Comparison of ENCODE assay signal across 29 cellular contexts in genomic region chr3:154193174-154193573, GRCh38.
"Had no signal": no experiment of that assay in that cellular context is flagged by ENCODE, and none has a peak within 500 bp of the region (broad histone marks: within the 10 kb centered on the region; RNA-seq: fewer than 3 reads in every experiment).

No MANE protein-coding gene starts in this region.

- H3K4me3 ChIP-seq: gastrocnemius medialis, hepatocyte, pancreas, prostate gland, sigmoid colon, stomach, thyroid gland, upper lobe of left lung, vagina had no signal

- H3K36me3 Mint-ChIP-seq: activated CD4-positive, alpha-beta memory T cell treated with anti-CD3 and anti-CD28 coated beads for 36 hours; memory B cell; naive thymus-derived CD8-positive, alpha-beta T cell; stimulated activated naive B cell treated with anti-CD40 and anti-IgM and Interleukin-4, amounts not matched to agents 10 μg/mL and 1 μg/mL and 100 μg/mL, for 72 hours had no signal

- H3K4me3 Mint-ChIP-seq: activated CD4-positive, alpha-beta memory T cell treated with anti-CD3 and anti-CD28 coated beads for 36 hours; activated CD4-positive, alpha-beta T cell treated with anti-CD3 and anti-CD28 coated beads, Interleukin-2, amount 10 ng/mL, durations not matched to agents 24 days and 14 days; activated T-cell treated with anti-CD3 and anti-CD28 coated beads, Interleukin-2, amount 50 U/mL, for 4 hours; activated T-helper 17 cell treated with anti-CD3 and anti-CD28 coated beads, Interleukin-2, amount 50 U/mL, for 72 hours; memory B cell; naive thymus-derived CD8-positive, alpha-beta T cell; neural crest cell; stimulated activated naive B cell treated with anti-CD40 and anti-IgM and Interleukin-4, amounts not matched to agents 10 μg/mL and 1 μg/mL and 100 μg/mL, for 72 hours had no signal

- H3K4me1 ChIP-seq: gastrocnemius medialis, pancreas, prostate gland, stomach, thyroid gland, upper lobe of left lung, vagina had no signal

- DNase-seq: activated CD4-positive, alpha-beta memory T cell treated with anti-CD3 and anti-CD28 coated beads for 36 hours; activated CD4-positive, alpha-beta T cell treated with anti-CD3 and anti-CD28 coated beads, Interleukin-2, amount 10 ng/mL, durations not matched to agents 24 days and 14 days; activated CD4-positive, CD25-positive, alpha-beta regulatory T cell treated with anti-CD3 and anti-CD28 coated beads, Interleukin-2, amount 50 U/mL, for 72 hours; activated gamma-delta T cell treated with Interleukin-2 at 50 U/mL for 16 hours; activated naive CD4-positive, alpha-beta T cell treated with anti-CD3 and anti-CD28 coated beads, Interleukin-2, amount 50 U/mL, for 16 hours; activated T-cell treated with anti-CD3 and anti-CD28 coated beads, Interleukin-2, amount 50 U/mL, for 4 hours; amygdala; caudate nucleus; gastrocnemius medialis; kidney; left colon; midbrain; naive thymus-derived CD8-positive, alpha-beta T cell; nucleus accumbens; pancreas; sigmoid colon; stimulated activated CD4-positive, alpha-beta T cell treated with anti-CD3 and anti-CD28 coated beads, Interleukin-15, amount 100 ng/mL, for 24 hours; stimulated activated CD4-positive, alpha-beta T cell treated with anti-CD3 and anti-CD28 coated beads, Interleukin-2, amount 100 ng/mL, for 24 hours; stimulated activated naive B cell treated with anti-CD40 and anti-IgM and Interleukin-4, amounts not matched to agents 10 μg/mL and 1 μg/mL and 100 μg/mL, for 72 hours; stomach; T-helper 2 cell; thyroid gland; upper lobe of left lung had no signal

- H3K36me3 ChIP-seq: gastrocnemius medialis, prostate gland, thyroid gland had no signal

- H3K9me3 ChIP-seq: gastrocnemius medialis, pancreas, prostate gland, sigmoid colon, stomach, thyroid gland, upper lobe of left lung, vagina had no signal

- H3K9me3 Mint-ChIP-seq: activated CD4-positive, alpha-beta memory T cell treated with anti-CD3 and anti-CD28 coated beads for 36 hours; activated CD4-positive, alpha-beta T cell treated with anti-CD3 and anti-CD28 coated beads, Interleukin-2, amount 10 ng/mL, durations not matched to agents 24 days and 14 days; activated T-cell treated with anti-CD3 and anti-CD28 coated beads, Interleukin-2, amount 50 U/mL, for 4 hours; activated T-helper 17 cell treated with anti-CD3 and anti-CD28 coated beads, Interleukin-2, amount 50 U/mL, for 72 hours; memory B cell; naive thymus-derived CD8-positive, alpha-beta T cell; neural crest cell; stimulated activated naive B cell treated with anti-CD40 and anti-IgM and Interleukin-4, amounts not matched to agents 10 μg/mL and 1 μg/mL and 100 μg/mL, for 72 hours had no signal

- H3K4me1 Mint-ChIP-seq: activated CD4-positive, alpha-beta T cell treated with anti-CD3 and anti-CD28 coated beads, Interleukin-2, amount 10 ng/mL, durations not matched to agents 24 days and 14 days; activated T-helper 17 cell treated with anti-CD3 and anti-CD28 coated beads, Interleukin-2, amount 50 U/mL, for 72 hours; neural crest cell had no signal

- H3K27ac Mint-ChIP-seq: activated CD4-positive, alpha-beta memory T cell treated with anti-CD3 and anti-CD28 coated beads for 36 hours; activated CD4-positive, alpha-beta T cell treated with anti-CD3 and anti-CD28 coated beads, Interleukin-2, amount 10 ng/mL, durations not matched to agents 24 days and 14 days; activated T-helper 17 cell treated with anti-CD3 and anti-CD28 coated beads, Interleukin-2, amount 50 U/mL, for 72 hours; memory B cell; naive thymus-derived CD8-positive, alpha-beta T cell; stimulated activated naive B cell treated with anti-CD40 and anti-IgM and Interleukin-4, amounts not matched to agents 10 μg/mL and 1 μg/mL and 100 μg/mL, for 72 hours had no signal

- ATAC-seq: activated T-cell treated with anti-CD3 and anti-CD28 coated beads, Interleukin-2, amount 50 U/mL, for 4 hours; activated T-helper 17 cell treated with anti-CD3 and anti-CD28 coated beads, Interleukin-2, amount 50 U/mL, for 72 hours; gastrocnemius medialis; left colon; naive thymus-derived CD8-positive, alpha-beta T cell; pancreas; stimulated activated naive B cell treated with anti-CD40 and anti-IgM and Interleukin-4, amounts not matched to agents 10 μg/mL and 1 μg/mL and 100 μg/mL, for 72 hours had no signal

- H3K27ac ChIP-seq: gastrocnemius medialis, hepatocyte, pancreas, prostate gland, stomach, thyroid gland, upper lobe of left lung, vagina had no signal
